In genomic region chr4:40629401-40630334, GRCh38 we compare ENCODE assay signal across 1 cellular context.
A peak's percentile ranks its signal among the peaks of the same experiment; 100 is the strongest.
TF ChIP-seq lines count a peak whose summit lies in the region.

Gene RBM47 (minus strand): TSS chr4:40629864. CDS start chr4:40438893, 190,971 bp downstream.

TF ChIP-seq in H1, 55 proteins besides CTCF, POLR2A, EP300 and RAD21 (continued from another document):
- TF ChIP-seq ATF2 (IDR thresholded peaks at IDR 0.05; ENCODE audit: low read length) (0 out of 2 replicates have a peak, but pooled peaks have one; percentile 22), YY1 (IDR thresholded peaks at IDR 0.05; ENCODE audit: low read depth, low read length) (peak; percentile 6; the same call in 1 of the 2 replicates), RBBP5 (IDR thresholded peaks at IDR 0.05; ENCODE audit: borderline replicate concordance, low read depth, low read length) (peak; percentile 99), ASH2L (IDR thresholded peaks at IDR 0.05; ENCODE audit: low read length) (peak; percentile 94), TAF1 (IDR thresholded peaks at IDR 0.05; ENCODE audit: low read depth, low read length) (peak; percentile 66), NANOG (IDR thresholded peaks at IDR 0.05; ENCODE audit: insufficient read depth, low read depth, low read length, poor library complexity, severe bottlenecking) (peak; percentile 81), CHD7 (IDR thresholded peaks at IDR 0.05; ENCODE audit: insufficient replicate concordance, low read length) (peak; percentile 57), HDAC2 (IDR thresholded peaks at IDR 0.05; ENCODE audit: borderline replicate concordance in 1 of 2, low read depth in 2 of 2, low read length in 2 of 2) (peak; percentile 26 to 63; a peak in 2 of 4 replicates), SIN3A (conservative IDR thresholded peaks at IDR 0.05 in 1 of 2, IDR thresholded peaks at IDR 0.05 in 1 of 2; ENCODE audit: low read depth in 1 of 2, low read length in 2 of 2) (peak in 1 of 2 experiments; percentile 25; a peak in 1 of 4 replicates), RNF2 (IDR thresholded peaks at IDR 0.05; ENCODE audit: borderline replicate concordance, low read depth, low read length, missing control alignments, poor library complexity, severe bottlenecking) (no peak), TAF7 (optimal IDR thresholded peaks at IDR 0.05; ENCODE audit: borderline replicate concordance, low read depth, low read length) (no peak), JUN (IDR thresholded peaks at IDR 0.05; ENCODE audit: low read depth, low read length) (no peak), TBP (IDR thresholded peaks at IDR 0.05; ENCODE audit: low read depth, low read length) (0 out of 2 replicates have a peak, but pooled peaks have one; percentile 37), SIRT6 (IDR thresholded peaks at IDR 0.05; ENCODE audit: low read length) (no peak), MAFK (IDR thresholded peaks at IDR 0.05; ENCODE audit: low read depth, low read length) (no peak), BACH1 (IDR thresholded peaks at IDR 0.05; ENCODE audit: low read length) (peak; percentile 36; the same call in 1 of the 2 replicates), KDM4A (IDR thresholded peaks at IDR 0.05; ENCODE audit: low read depth, low read length, severe bottlenecking) (peak; percentile 24), PHF8 (conservative IDR thresholded peaks at IDR 0.05; ENCODE audit: low read depth, low read length) (peak; percentile 58)
